Comparison of ENCODE assay signal across 25 cellular contexts in the genomic region with DNA sequence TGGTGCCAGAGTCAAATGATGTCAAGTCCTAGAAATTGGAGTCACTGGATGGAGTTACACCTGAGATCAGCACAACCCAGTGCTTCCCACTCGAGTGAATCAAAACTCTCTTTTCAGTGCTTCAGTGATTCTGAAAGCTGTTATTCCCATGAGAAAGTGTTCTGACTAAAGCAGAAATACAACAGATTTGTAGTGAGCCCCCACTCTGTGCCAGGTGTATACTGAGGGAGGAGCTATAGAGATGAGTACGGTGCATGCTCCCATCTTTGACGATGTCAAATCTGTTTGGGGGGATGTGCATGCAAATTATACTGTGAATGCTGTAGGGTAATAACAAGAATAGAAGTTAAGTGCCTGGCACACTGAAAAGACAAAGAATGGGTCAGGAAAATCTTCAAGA.
DNase-seq lines count a peak whose midpoint lies in the region; ATAC-seq and TF ChIP-seq lines count a peak whose summit lies in the region.
"Had no signal": no experiment of that assay in that cellular context is flagged by ENCODE, and none has a peak within 500 bp of the region (broad histone marks: within the 10 kb centered on the region; RNA-seq: fewer than 3 reads in every experiment).

No MANE protein-coding gene starts in this region.

- H3K14ac ChIP-seq in H9 (ENCODE audit: insufficient read depth, low read length), result no peak overlapping the region

- H3K27ac ChIP-seq in H9 (ENCODE audit: insufficient read length, low read depth, low read length), result no peak overlapping the region
- no peak overlapping the region for H3K27ac ChIP-seq in right lobe of liver
- no peak overlapping the region for H3K27ac ChIP-seq in caudate nucleus (ENCODE audit: low read depth, low read length)
- H3K27ac ChIP-seq: ascending aorta, esophagus muscularis mucosa, gastroesophageal sphincter, parathyroid adenoma, upper lobe of right lung, VCaP had no signal

- H2BK12ac ChIP-seq in H9 (ENCODE audit: insufficient read length, low read depth, low read length), result no peak overlapping the region

- intact Hi-C loops in right lobe of liver (cut with DNase I), result no loop called here

- H2BK5ac ChIP-seq in H9 (ENCODE audit: insufficient read length, low read length), result no peak overlapping the region

- H4K20me1 ChIP-seq in H9 (ENCODE audit: control insufficient read depth, insufficient read depth, insufficient read length), result no peaks in the 10 kb centered on the region

- no peak overlapping the region for H2BK120ac ChIP-seq in H9 (ENCODE audit: low read depth, low read length, poor library complexity, severe bottlenecking)

- no peaks in the 10 kb centered on the region for H3K36me3 Mint-ChIP-seq in activated naive CD8-positive, alpha-beta T cell treated with anti-CD3 and anti-CD28 coated beads, Interleukin-2, amount 50 U/mL, for 24 hours (ENCODE audit: low read depth)
- H3K36me3 Mint-ChIP-seq in activated naive CD8-positive, alpha-beta T cell treated with anti-CD3 and anti-CD28 coated beads for 36 hours, result no peaks in the 10 kb centered on the region
- peaks cover 0 to 2% (median 0%) of the 10 kb centered on the region in 3 experiments; a peak in 1 of 7 replicates for H3K36me3 Mint-ChIP-seq in H9 (ENCODE audit: insufficient read depth in 1 of 3, low read depth in 3 of 3)
- no peaks in the 10 kb centered on the region for H3K36me3 Mint-ChIP-seq in stimulated activated effector memory CD8-positive, alpha-beta T cell treated with anti-CD3 and anti-CD28 coated beads, Interleukin-12 subunit alpha, Interleukin-12 subunit beta, amount 100 ng/mL, for 72 hours
- H3K36me3 Mint-ChIP-seq: naive thymus-derived CD8-positive, alpha-beta T cell; T-cell had no signal

- H3T11ph ChIP-seq in H9 (ENCODE audit: low read length), result no peak overlapping the region

- H3K4me3 Mint-ChIP-seq in activated naive CD8-positive, alpha-beta T cell treated with anti-CD3 and anti-CD28 coated beads, Interleukin-2, amount 50 U/mL, for 24 hours, result no peak overlapping the region
- H3K4me3 Mint-ChIP-seq in activated naive CD8-positive, alpha-beta T cell treated with anti-CD3 and anti-CD28 coated beads for 36 hours, result no peak overlapping the region
- H3K4me3 Mint-ChIP-seq in H9, result no peak overlapping the region
- H3K4me3 Mint-ChIP-seq in stimulated activated effector memory CD8-positive, alpha-beta T cell treated with anti-CD3 and anti-CD28 coated beads, Interleukin-12 subunit alpha, Interleukin-12 subunit beta, amount 100 ng/mL, for 72 hours, result no peak overlapping the region
- H3K4me3 Mint-ChIP-seq: activated CD4-positive, alpha-beta memory T cell treated with anti-CD3 and anti-CD28 coated beads, Interleukin-2, amount 10 ng/mL, durations not matched to agents 7 days and 5 days; activated naive CD4-positive, alpha-beta T cell treated with anti-CD3 and anti-CD28 coated beads for 36 hours; naive thymus-derived CD8-positive, alpha-beta T cell; T-cell had no signal

- no peak overlapping the region for H4K5ac ChIP-seq in H9 (ENCODE audit: insufficient read length, low read depth, low read length)

- no peak overlapping the region for H4K91ac ChIP-seq in H9 (ENCODE audit: insufficient read length, low read depth, low read length)

- no peak for DNase-seq in activated naive CD8-positive, alpha-beta T cell treated with anti-CD3 and anti-CD28 coated beads, Interleukin-2, amount 50 U/mL, for 24 hours
- DNase-seq in activated naive CD8-positive, alpha-beta T cell treated with anti-CD3 and anti-CD28 coated beads for 36 hours, result no peak
- DNase-seq in NAMALWA (ENCODE audit: low spot score) (peak; percentile 74), H9 (no peak), right lobe of liver (no peak), caudate nucleus (lab: John Stamatoyannopoulos, UW) (no peak)
- DNase-seq in stimulated activated effector memory CD8-positive, alpha-beta T cell treated with anti-CD3 and anti-CD28 coated beads, Interleukin-12 subunit alpha, Interleukin-12 subunit beta, amount 100 ng/mL, for 72 hours (ENCODE audit: low spot score in 2 of 2), result no peak
- DNase-seq: activated CD4-positive, alpha-beta memory T cell treated with anti-CD3 and anti-CD28 coated beads, Interleukin-2, amount 10 ng/mL, durations not matched to agents 7 days and 5 days; activated naive CD4-positive, alpha-beta T cell treated with anti-CD3 and anti-CD28 coated beads for 36 hours; cerebellar nuclear complex; DMS 273 treated with DMSO at 0.1 percent for 48 hours; effector CD4-positive, alpha-beta T cell; mesenchymal stem cell; naive thymus-derived CD8-positive, alpha-beta T cell; NCI-H69; OCI-M1; SHP77; T-cell; upper lobe of right lung had no signal

- no peak overlapping the region for H3K4me2 ChIP-seq in H9 (ENCODE audit: insufficient read depth, insufficient read length, low read length)

- no peak overlapping the region for H2BK20ac ChIP-seq in H9 (ENCODE audit: low read depth, low read length, poor library complexity, severe bottlenecking)

- no peaks in the 10 kb centered on the region for H3K36me3 ChIP-seq in right lobe of liver
- H3K36me3 ChIP-seq: ascending aorta, esophagus muscularis mucosa, gastroesophageal sphincter, upper lobe of right lung had no signal

- H3K4me1 Mint-ChIP-seq in activated naive CD8-positive, alpha-beta T cell treated with anti-CD3 and anti-CD28 coated beads, Interleukin-2, amount 50 U/mL, for 24 hours, result peaks cover 15% of the 10 kb centered on the region
- H3K4me1 Mint-ChIP-seq in activated naive CD8-positive, alpha-beta T cell treated with anti-CD3 and anti-CD28 coated beads for 36 hours, result peaks cover 4% of the 10 kb centered on the region
- peaks cover 0 to 4% of the 10 kb centered on the region in 2 experiments; a peak in 1 of 4 replicates for H3K4me1 Mint-ChIP-seq in H9
- no peaks in the 10 kb centered on the region for H3K4me1 Mint-ChIP-seq in stimulated activated effector memory CD8-positive, alpha-beta T cell treated with anti-CD3 and anti-CD28 coated beads, Interleukin-12 subunit alpha, Interleukin-12 subunit beta, amount 100 ng/mL, for 72 hours
- H3K4me1 Mint-ChIP-seq: activated CD4-positive, alpha-beta memory T cell treated with anti-CD3 and anti-CD28 coated beads, Interleukin-2, amount 10 ng/mL, durations not matched to agents 7 days and 5 days had no signal

- no peak overlapping the region for H3K4me3 ChIP-seq in right lobe of liver
- H3K4me3 ChIP-seq: ascending aorta, esophagus muscularis mucosa, gastroesophageal sphincter, upper lobe of right lung had no signal

- H2AK5ac ChIP-seq in H9 (ENCODE audit: insufficient read length, low read length), result no peak overlapping the region

- H2BK15ac ChIP-seq in H9 (ENCODE audit: low read depth, low read length), result no peak overlapping the region

- H3K27ac Mint-ChIP-seq in activated naive CD8-positive, alpha-beta T cell treated with anti-CD3 and anti-CD28 coated beads, Interleukin-2, amount 50 U/mL, for 24 hours, result peak overlapping the region; percentile 34
- H3K27ac Mint-ChIP-seq in activated naive CD8-positive, alpha-beta T cell treated with anti-CD3 and anti-CD28 coated beads for 36 hours, result no peak overlapping the region
- H3K27ac Mint-ChIP-seq in H9, result no peak overlapping the region
- H3K27ac Mint-ChIP-seq in stimulated activated effector memory CD8-positive, alpha-beta T cell treated with anti-CD3 and anti-CD28 coated beads, Interleukin-12 subunit alpha, Interleukin-12 subunit beta, amount 100 ng/mL, for 72 hours, result no peak overlapping the region
- H3K27ac Mint-ChIP-seq: activated CD4-positive, alpha-beta memory T cell treated with anti-CD3 and anti-CD28 coated beads, Interleukin-2, amount 10 ng/mL, durations not matched to agents 7 days and 5 days; activated naive CD4-positive, alpha-beta T cell treated with anti-CD3 and anti-CD28 coated beads for 36 hours had no signal

- no peaks in the 10 kb centered on the region for H3K9me3 ChIP-seq in H9 (ENCODE audit: control insufficient read depth, low read depth, low read length)
- no peaks in the 10 kb centered on the region for H3K9me3 ChIP-seq in right lobe of liver
- H3K9me3 ChIP-seq: ascending aorta, esophagus muscularis mucosa, gastroesophageal sphincter, upper lobe of right lung had no signal

- peak; percentile 33 for ATAC-seq in activated naive CD8-positive, alpha-beta T cell treated with anti-CD3 and anti-CD28 coated beads, Interleukin-2, amount 50 U/mL, for 24 hours
- peak; percentile 39 for ATAC-seq in GM21737 (IDR thresholded peaks at IDR 0.05; ENCODE audit: unreplicated experiment)
- ATAC-seq in right lobe of liver, result no peak
- ATAC-seq in stimulated activated effector memory CD8-positive, alpha-beta T cell treated with anti-CD3 and anti-CD28 coated beads, Interleukin-12 subunit alpha, Interleukin-12 subunit beta, amount 100 ng/mL, for 72 hours, result no peak
- ATAC-seq: gastroesophageal sphincter; naive thymus-derived CD8-positive, alpha-beta T cell; T-cell; upper lobe of right lung had no signal

- no peaks in the 10 kb centered on the region for H3K79me2 ChIP-seq in H9 (ENCODE audit: insufficient read depth, low read length)
- H3K79me2 ChIP-seq: parathyroid adenoma had no signal

- H3K23me2 ChIP-seq in H9 (ENCODE audit: insufficient read length, low read depth, low read length, poor library complexity, severe bottlenecking), result no peaks in the 10 kb centered on the region

- H3K23ac ChIP-seq in H9 (ENCODE audit: insufficient read length, low read depth, low read length), result no peak overlapping the region

- no CpG with 5 or more reads among the region's 3 CpGs for WGBS in H9 (ENCODE audit: extremely low coverage, insufficient read length, low lambda C conversion rate)
- WGBS in right lobe of liver (ENCODE audit: insufficient coverage, low coverage, low lambda C conversion rate, missing lambda C conversion rate), result 70% methylated on average over 3 of the region's 3 CpGs

- peaks cover 9% of the 10 kb centered on the region for H3K9me3 Mint-ChIP-seq in activated naive CD8-positive, alpha-beta T cell treated with anti-CD3 and anti-CD28 coated beads, Interleukin-2, amount 50 U/mL, for 24 hours
- no peaks in the 10 kb centered on the region for H3K9me3 Mint-ChIP-seq in activated naive CD8-positive, alpha-beta T cell treated with anti-CD3 and anti-CD28 coated beads for 36 hours
- no peaks in the 10 kb centered on the region for H3K9me3 Mint-ChIP-seq in H9
- H3K9me3 Mint-ChIP-seq in stimulated activated effector memory CD8-positive, alpha-beta T cell treated with anti-CD3 and anti-CD28 coated beads, Interleukin-12 subunit alpha, Interleukin-12 subunit beta, amount 100 ng/mL, for 72 hours, result no peaks in the 10 kb centered on the region
- H3K9me3 Mint-ChIP-seq: activated naive CD4-positive, alpha-beta T cell treated with anti-CD3 and anti-CD28 coated beads for 36 hours had no signal

- H3K27me3 ChIP-seq in H9 (ENCODE audit: insufficient read depth, low read length), result no peaks in the 10 kb centered on the region
- no peaks in the 10 kb centered on the region for H3K27me3 ChIP-seq in right lobe of liver
- H3K27me3 ChIP-seq: ascending aorta, esophagus muscularis mucosa, gastroesophageal sphincter, upper lobe of right lung had no signal

- H4K8ac ChIP-seq in H9 (replicated peaks; ENCODE audit: insufficient read length, low read depth, low read length), result no peak overlapping the region

- no peak overlapping the region for H2AFZ ChIP-seq in H9 (ENCODE audit: low read length)
- H2AFZ ChIP-seq: parathyroid adenoma had no signal

- H3K79me1 ChIP-seq in H9 (ENCODE audit: insufficient read depth, low read depth, low read length, poor library complexity, severe bottlenecking), result no peaks in the 10 kb centered on the region

- H3K27me3 Mint-ChIP-seq in activated naive CD8-positive, alpha-beta T cell treated with anti-CD3 and anti-CD28 coated beads, Interleukin-2, amount 50 U/mL, for 24 hours, result peaks cover 1% of the 10 kb centered on the region
- no peaks in the 10 kb centered on the region for H3K27me3 Mint-ChIP-seq in activated naive CD8-positive, alpha-beta T cell treated with anti-CD3 and anti-CD28 coated beads for 36 hours
- H3K27me3 Mint-ChIP-seq in H9 (ENCODE audit: low read depth), result no peaks in the 10 kb centered on the region
- H3K27me3 Mint-ChIP-seq: activated CD4-positive, alpha-beta memory T cell treated with anti-CD3 and anti-CD28 coated beads, Interleukin-2, amount 10 ng/mL, durations not matched to agents 7 days and 5 days; naive thymus-derived CD8-positive, alpha-beta T cell; T-cell had no signal

- H3K4me1 ChIP-seq in H9 (ENCODE audit: insufficient read depth, low read length) (no peaks in the 10 kb centered on the region), right lobe of liver (no peaks in the 10 kb centered on the region)
- H3K4me1 ChIP-seq: ascending aorta, esophagus muscularis mucosa, gastroesophageal sphincter, parathyroid adenoma, upper lobe of right lung had no signal

- no peak for TF ChIP-seq POLR2A in right lobe of liver (IDR thresholded peaks at IDR 0.05)

- no peak overlapping the region for H3K4ac ChIP-seq in H9 (ENCODE audit: low read depth, low read length)

- H3K18ac ChIP-seq in H9 (ENCODE audit: insufficient read length, low read depth, low read length), result no peak overlapping the region

- H3K9ac ChIP-seq in H9 (ENCODE audit: extremely low read depth, insufficient read length, low read length), result no peak overlapping the region
- H3K9ac ChIP-seq: parathyroid adenoma had no signal

- H3K56ac ChIP-seq in H9 (ENCODE audit: insufficient read length, low read depth, low read length), result no peak overlapping the region

- no peak for TF ChIP-seq CTCF in H9 (conservative IDR thresholded peaks at IDR 0.05)
- TF ChIP-seq CTCF in right lobe of liver (IDR thresholded peaks at IDR 0.05), result no peak

Comparison
In these comparisons a context has a peak if more than half of its experiments do, and no peak if none do; other contexts are left out.
1. ATAC-seq: peak in activated naive CD8-positive, alpha-beta T cell treated with anti-CD3 and anti-CD28 coated beads, Interleukin-2, amount 50 U/mL, for 24 hours (single experiment) and GM21737 (single experiment); none in right lobe of liver (0 of 4) and stimulated activated effector memory CD8-positive, alpha-beta T cell treated with anti-CD3 and anti-CD28 coated beads, Interleukin-12 subunit alpha, Interleukin-12 subunit beta, amount 100 ng/mL, for 72 hours (single experiment).